ENCODE assay signal across 9 cellular contexts in the genomic region with DNA sequence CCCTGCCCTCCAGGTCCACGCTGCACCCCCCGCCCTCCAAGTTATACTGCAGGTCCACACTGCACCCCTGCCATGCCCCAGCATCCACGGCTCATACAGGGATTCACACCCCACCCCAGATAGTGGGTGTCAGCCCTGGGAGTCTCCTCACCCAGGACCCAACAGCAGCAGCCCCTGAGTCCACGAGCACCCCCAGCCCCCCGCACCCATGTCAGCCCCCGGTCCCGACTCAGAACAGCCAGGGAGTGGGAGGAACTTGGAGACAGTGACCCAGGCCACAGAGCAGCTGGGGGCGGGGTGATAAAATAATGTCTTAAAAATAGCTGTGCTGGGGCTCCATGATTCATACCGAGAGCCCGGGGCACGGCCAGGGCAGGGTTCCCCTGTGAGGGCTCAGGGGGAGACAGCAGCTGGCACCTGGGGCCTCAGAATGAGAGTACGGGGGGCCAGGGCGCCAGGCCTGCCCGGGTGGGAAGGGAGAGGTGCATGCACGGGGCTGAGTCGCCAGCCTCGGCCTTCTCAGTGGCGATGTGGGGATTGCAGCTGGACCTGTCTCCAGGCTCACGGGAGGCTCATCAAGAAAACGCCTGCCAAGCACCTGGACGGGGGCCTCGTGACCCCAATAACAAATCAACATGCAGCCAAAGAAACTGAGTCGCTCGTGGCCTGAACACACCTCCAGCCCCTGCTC. TPM values are rescaled to one million over a fixed set of nuclear protein-coding genes. Genes with fewer than 3 reads are reported as not detected.
DNase-seq lines count a peak whose midpoint lies in the region; ATAC-seq lines count a peak whose summit lies in the region.
"Had no signal": no experiment of that assay in that cellular context is flagged by ENCODE, and none has a peak within 500 bp of the region (broad histone marks: within the 10 kb centered on the region; RNA-seq: fewer than 3 reads in every experiment).

No MANE protein-coding gene starts in this region.

- peaks cover 47% of the 10 kb centered on the region for H3K36me3 Mint-ChIP-seq in stimulated activated effector memory CD8-positive, alpha-beta T cell treated with anti-CD3 and anti-CD28 coated beads, Interleukin-12 subunit alpha, Interleukin-12 subunit beta, amount 100 ng/mL, for 72 hours

- H3K9me3 ChIP-seq in right cardiac atrium (ENCODE audit: control insufficient read depth, low read length): no peaks in the 10 kb centered on the region

- peaks cover 1% of the 10 kb centered on the region for H3K4me1 ChIP-seq in right cardiac atrium (ENCODE audit: control insufficient read depth, insufficient read depth, low read length)

- WGBS in right cardiac atrium: 50% methylated on average over 24 of the region's 24 CpGs

- H3K27me3 ChIP-seq in right cardiac atrium (ENCODE audit: control insufficient read depth, insufficient read depth): no peaks in the 10 kb centered on the region

- ATAC-seq in HG03175 (IDR thresholded peaks at IDR 0.05; ENCODE audit: unreplicated experiment) (peak; percentile 39), right cardiac atrium (peak in 1 of 2 donors; percentile 39)
- ATAC-seq in stimulated activated effector memory CD8-positive, alpha-beta T cell treated with anti-CD3 and anti-CD28 coated beads, Interleukin-12 subunit alpha, Interleukin-12 subunit beta, amount 100 ng/mL, for 72 hours: peak; percentile 67

- intact Hi-C loops in right cardiac atrium (cut with DNase I): no loop called here

- no peak overlapping the region for H3K4me3 ChIP-seq in right cardiac atrium (ENCODE audit: low read length)

- no peaks in the 10 kb centered on the region for H3K9me3 Mint-ChIP-seq in stimulated activated effector memory CD8-positive, alpha-beta T cell treated with anti-CD3 and anti-CD28 coated beads, Interleukin-12 subunit alpha, Interleukin-12 subunit beta, amount 100 ng/mL, for 72 hours

- peaks cover 86% of the 10 kb centered on the region for H3K4me1 Mint-ChIP-seq in stimulated activated effector memory CD8-positive, alpha-beta T cell treated with anti-CD3 and anti-CD28 coated beads, Interleukin-12 subunit alpha, Interleukin-12 subunit beta, amount 100 ng/mL, for 72 hours

- peak overlapping the region; percentile 83 for H3K4me3 Mint-ChIP-seq in stimulated activated effector memory CD8-positive, alpha-beta T cell treated with anti-CD3 and anti-CD28 coated beads, Interleukin-12 subunit alpha, Interleukin-12 subunit beta, amount 100 ng/mL, for 72 hours

- peak; percentile 88 for DNase-seq in activated effector memory CD4-positive, alpha-beta T cell treated with anti-CD3 and anti-CD28 coated beads, Interleukin-2, amount 50 U/mL, for 16 hours
- DNase-seq in activated effector memory CD4-positive, alpha-beta T cell treated with Interleukin-2 at 50 U/mL for 16 hours: no peak
- peak; percentile 80 for DNase-seq in activated CD4-positive, alpha-beta T cell treated with anti-CD3 and anti-CD28 coated beads for 48 hours
- DNase-seq in right cardiac atrium (peak; percentile 28 to 73 (median 45)), retina (no peak), NCI-H526 treated with DMSO at 0.1 percent for 48 hours (lab: John Stamatoyannopoulos, UW) (no peak)
- peak; percentile 60 to 87 for DNase-seq in stimulated activated effector memory CD8-positive, alpha-beta T cell treated with anti-CD3 and anti-CD28 coated beads, Interleukin-12 subunit alpha, Interleukin-12 subunit beta, amount 100 ng/mL, for 72 hours (ENCODE audit: low spot score in 2 of 2)

- H3K27ac Mint-ChIP-seq in stimulated activated effector memory CD8-positive, alpha-beta T cell treated with anti-CD3 and anti-CD28 coated beads, Interleukin-12 subunit alpha, Interleukin-12 subunit beta, amount 100 ng/mL, for 72 hours: peak overlapping the region; percentile 83

- no peak overlapping the region for H3K27ac ChIP-seq in right cardiac atrium (ENCODE audit: low read length)

RNA-seq across cellular contexts. Expression of a gene that starts 29.8 kb away (rescaled TPM):
- total RNA-seq in right cardiac atrium: 1 to 10 TPM; 4.8 to 7.1 (median 6.4) TPM
- polyA plus RNA-seq in right cardiac atrium: 8.4 TPM

RNA-seq across cellular contexts. Expression of a gene that starts 48.3 kb away (rescaled TPM):
- total RNA-seq in right cardiac atrium: 10 to 100 TPM; 20.1 to 23.6 (median 22.2) TPM
- polyA plus RNA-seq in right cardiac atrium: 22.2 TPM

RNA-seq across cellular contexts. Expression of a gene that starts 50.7 kb away (rescaled TPM):
- total RNA-seq in right cardiac atrium: 1 to 10 TPM; 6.3 to 8.8 (median 7.8) TPM
- polyA plus RNA-seq in right cardiac atrium: 5.8 TPM

RNA-seq across cellular contexts. Expression of a gene that starts 58.3 kb away (rescaled TPM):
- total RNA-seq in right cardiac atrium: not detected
- polyA plus RNA-seq in right cardiac atrium: not detected
- total RNA-seq: activated CD8-positive, alpha-beta memory T cell treated with anti-CD3 and anti-CD28 coated beads for 36 hours had no signal

Comparison
In these comparisons a context has a peak if more than half of its experiments do, and no peak if none do; other contexts are left out.
1. DNase-seq: peak in activated effector memory CD4-positive, alpha-beta T cell treated with anti-CD3 and anti-CD28 coated beads, Interleukin-2, amount 50 U/mL, for 16 hours (single experiment), activated CD4-positive, alpha-beta T cell treated with anti-CD3 and anti-CD28 coated beads for 48 hours (single experiment), right cardiac atrium (3 of 3) and stimulated activated effector memory CD8-positive, alpha-beta T cell treated with anti-CD3 and anti-CD28 coated beads, Interleukin-12 subunit alpha, Interleukin-12 subunit beta, amount 100 ng/mL, for 72 hours (2 of 2); none in activated effector memory CD4-positive, alpha-beta T cell treated with Interleukin-2 at 50 U/mL for 16 hours (single experiment), retina (single experiment) and NCI-H526 treated with DMSO at 0.1 percent for 48 hours (single experiment).